14 cellular contexts compared by ENCODE assay signal in the genomic region with DNA sequence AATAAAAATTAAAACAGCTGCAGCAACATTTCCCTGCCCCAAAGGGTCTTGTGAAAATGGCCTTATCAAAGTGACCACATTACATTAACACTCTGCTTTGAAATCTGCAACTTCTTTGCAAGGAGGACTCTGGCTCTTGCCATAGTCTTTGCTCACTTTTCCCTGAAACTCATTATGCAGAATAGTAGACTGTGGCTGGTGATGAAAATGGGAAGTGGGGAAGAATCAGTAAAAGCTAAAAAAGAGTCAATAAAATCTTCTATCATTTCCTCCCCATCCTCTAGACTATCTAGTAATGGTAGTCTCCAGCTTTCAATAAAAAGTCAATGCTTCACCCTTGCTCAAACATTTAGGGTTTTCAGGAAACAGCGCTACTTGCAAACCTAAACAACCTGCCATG.
"Had no signal": no experiment of that assay in that cellular context is flagged by ENCODE, and none has a peak within 500 bp of the region (broad histone marks: within the 10 kb centered on the region; RNA-seq: fewer than 3 reads in every experiment).

No MANE protein-coding gene starts in this region.

- H3K4me1 Mint-ChIP-seq: naive thymus-derived CD8-positive, alpha-beta T cell had no signal

- H3K27me3 Mint-ChIP-seq: naive thymus-derived CD8-positive, alpha-beta T cell had no signal

- H3K9me3 Mint-ChIP-seq: naive thymus-derived CD8-positive, alpha-beta T cell had no signal

- ATAC-seq: gastrocnemius medialis; heart right ventricle; mucosa of descending colon; naive thymus-derived CD8-positive, alpha-beta T cell; stimulated activated naive CD8-positive, alpha-beta T cell treated with anti-CD3 and anti-CD28 coated beads, Interleukin-15, Interleukin-2, amounts not matched to agents 100 U/mL and 50 U/mL, for 24 hours had no signal

- DNase-seq: effector memory CD4-positive, alpha-beta T cell; gastrocnemius medialis; heart right ventricle; hypothalamus; kidney glomerular epithelial cell; mammary epithelial cell; mucosa of descending colon; naive thymus-derived CD8-positive, alpha-beta T cell; ovary; sigmoid colon; stimulated activated CD4-positive, alpha-beta T cell treated with anti-CD3 and anti-CD28 coated beads, Interleukin-12 subunit alpha, Interleukin-12 subunit beta, amount 100 ng/mL, for 4 hours; stimulated activated naive CD8-positive, alpha-beta T cell treated with anti-CD3 and anti-CD28 coated beads, Interleukin-15, Interleukin-2, amounts not matched to agents 100 U/mL and 50 U/mL, for 24 hours; tibial artery; upper lobe of left lung had no signal

- H3K4me3 Mint-ChIP-seq: naive thymus-derived CD8-positive, alpha-beta T cell had no signal
